ENCODE assay signal across 16 cellular contexts in genomic region chr16:53692146-53692545, GRCh38. TPM values are rescaled to one million over a fixed set of nuclear protein-coding genes. Genes with fewer than 3 reads are reported as not detected.
DNase-seq lines count a peak whose midpoint lies in the region; ATAC-seq, FAIRE-seq and TF ChIP-seq lines count a peak whose summit lies in the region.
"Had no signal": no experiment of that assay in that cellular context is flagged by ENCODE, and none has a peak within 500 bp of the region (broad histone marks: within the 10 kb centered on the region; RNA-seq: fewer than 3 reads in every experiment).

No MANE protein-coding gene starts in this region.

- H3K4me2 ChIP-seq in neural progenitor cell = no peak overlapping the region

- no peak for DNase-seq in GM12892 (ENCODE audit: insufficient read length)
- peak; percentile 73 for DNase-seq in SK-MEL-5 (ENCODE audit: low read depth, low spot score)
- peak; percentile 30 for DNase-seq in endothelial cell (ENCODE audit: low spot score)
- DNase-seq in neural progenitor cell (ENCODE audit: low spot score) = peak; percentile 29
- no peak for DNase-seq in GM12891 (ENCODE audit: insufficient read length, low spot score)
- DNase-seq in SIG-M5 (lab: John Stamatoyannopoulos, UW) = no peak
- DNase-seq: activated CD4-positive, alpha-beta T cell treated with anti-CD3 and anti-CD28 coated beads for 36 hours; HFFc6; mucosa of descending colon; NCI-H1694 treated with DMSO at 0.1 percent for 48 hours; RPMI8226; stomach had no signal

- H3K9ac ChIP-seq in neural progenitor cell = no peak overlapping the region

- no peak overlapping the region for H2AFZ ChIP-seq in neural progenitor cell (replicated peaks)

- TF ChIP-seq POLR2A in GM12892 (IDR thresholded peaks at IDR 0.05; ENCODE audit: low read depth, low read length) (no peak), GM12891 (IDR thresholded peaks at IDR 0.05; ENCODE audit: low read depth, low read length) (no peak)

- peaks cover 18% of the 10 kb centered on the region for H3K36me3 ChIP-seq in neural progenitor cell

- no peaks in the 10 kb centered on the region for H4K20me1 ChIP-seq in neural progenitor cell (ENCODE audit: low read depth)

- no peak overlapping the region for H3K27ac ChIP-seq in neural progenitor cell
- H3K27ac ChIP-seq: stomach, vagina had no signal

- H3K4me1 Mint-ChIP-seq in endothelial cell (ENCODE audit: unreplicated experiment) (no peaks in the 10 kb centered on the region), neural progenitor cell (no peaks in the 10 kb centered on the region)
- H3K4me1 Mint-ChIP-seq: activated CD4-positive, alpha-beta T cell treated with anti-CD3 and anti-CD28 coated beads for 36 hours had no signal

- H3K4me1 ChIP-seq in neural progenitor cell = no peaks in the 10 kb centered on the region
- H3K4me1 ChIP-seq: stomach, vagina had no signal

- H3K36me3 Mint-ChIP-seq in endothelial cell (ENCODE audit: low read depth, unreplicated experiment) = peaks cover 6% of the 10 kb centered on the region
- peaks cover 32% of the 10 kb centered on the region for H3K36me3 Mint-ChIP-seq in neural progenitor cell

- FAIRE-seq in GM12892 (lab: Jason Lieb, UNC) (peak; percentile 36), GM12891 (lab: Jason Lieb, UNC) (no peak)

- no peaks in the 10 kb centered on the region for H3K9me3 ChIP-seq in neural progenitor cell (ENCODE audit: low read depth)
- H3K9me3 ChIP-seq: mucosa of descending colon, stomach, vagina had no signal

- H3K27me3 Mint-ChIP-seq in endothelial cell (ENCODE audit: unreplicated experiment) (no peaks in the 10 kb centered on the region), neural progenitor cell (ENCODE audit: insufficient read depth, low read depth) (no peaks in the 10 kb centered on the region)
- H3K27me3 Mint-ChIP-seq: activated CD4-positive, alpha-beta T cell treated with anti-CD3 and anti-CD28 coated beads for 36 hours had no signal

- TF ChIP-seq CTCF in endothelial cell (IDR thresholded peaks at IDR 0.05; ENCODE audit: unreplicated experiment) (peak; percentile 37), neural progenitor cell (IDR thresholded peaks at IDR 0.05) (peak; percentile 68)

- in situ Hi-C loops in SK-MEL-5 (cut with HindIII; ENCODE audit: low pct_unique_long_range_greater_than_20kb, low sequenced_read_pairs) = no loop called here

- H3K4me3 Mint-ChIP-seq in endothelial cell (ENCODE audit: unreplicated experiment) (no peak overlapping the region), neural progenitor cell (no peak overlapping the region)
- H3K4me3 Mint-ChIP-seq: activated CD4-positive, alpha-beta T cell treated with anti-CD3 and anti-CD28 coated beads for 36 hours; HFFc6; T-helper 1 cell treated with Interleukin-12 subunit alpha and Interleukin-12 subunit beta and Interleukin-4 antibody, amounts not matched to agents 30 μg/mL and 1 μg/mL, for 36 hours had no signal

- H3K27ac Mint-ChIP-seq in endothelial cell (ENCODE audit: unreplicated experiment) (no peak overlapping the region), neural progenitor cell (no peak overlapping the region)
- H3K27ac Mint-ChIP-seq: activated CD4-positive, alpha-beta T cell treated with anti-CD3 and anti-CD28 coated beads for 36 hours; activated naive CD4-positive, alpha-beta T cell treated with anti-CD3 and anti-CD28 coated beads, Interleukin-2, amount 50 U/mL, for 72 hours; HFFc6; T-helper 1 cell treated with Interleukin-12 subunit alpha and Interleukin-12 subunit beta and Interleukin-4 antibody, amounts not matched to agents 30 μg/mL and 1 μg/mL, for 36 hours had no signal

- no peak for ATAC-seq in GM18907 (IDR thresholded peaks at IDR 0.05; ENCODE audit: unreplicated experiment)
- ATAC-seq: activated CD4-positive, alpha-beta T cell treated with anti-CD3 and anti-CD28 coated beads for 36 hours; activated naive CD4-positive, alpha-beta T cell treated with anti-CD3 and anti-CD28 coated beads, Interleukin-2, amount 50 U/mL, for 72 hours; mucosa of descending colon had no signal

- no peaks in the 10 kb centered on the region for H3K27me3 ChIP-seq in neural progenitor cell
- H3K27me3 ChIP-seq: stomach, vagina had no signal

- H3K4me3 ChIP-seq in neural progenitor cell = no peak overlapping the region
- H3K4me3 ChIP-seq: mucosa of descending colon, stomach, vagina had no signal

- no peaks in the 10 kb centered on the region for H3F3A ChIP-seq in neural progenitor cell (ENCODE audit: low read depth)

- no peaks in the 10 kb centered on the region for H3K79me2 ChIP-seq in neural progenitor cell (ENCODE audit: low read depth)

- no peaks in the 10 kb centered on the region for H3K9me3 Mint-ChIP-seq in endothelial cell (ENCODE audit: unreplicated experiment)
- H3K9me3 Mint-ChIP-seq in neural progenitor cell = peaks cover 7% of the 10 kb centered on the region
- H3K9me3 Mint-ChIP-seq: activated naive CD4-positive, alpha-beta T cell treated with anti-CD3 and anti-CD28 coated beads, Interleukin-2, amount 50 U/mL, for 72 hours; HFFc6; T-helper 1 cell treated with Interleukin-12 subunit alpha and Interleukin-12 subunit beta and Interleukin-4 antibody, amounts not matched to agents 30 μg/mL and 1 μg/mL, for 36 hours had no signal

TF ChIP-seq in GM12891, 5 proteins besides CTCF, POLR2A, EP300 and RAD21:
- TF ChIP-seq PAX5 (IDR thresholded peaks at IDR 0.05; ENCODE audit: insufficient read depth, low read length, severe bottlenecking) (no peak), POU2F2 (IDR thresholded peaks at IDR 0.05; ENCODE audit: low read depth, low read length) (no peak), POLR2AphosphoS5 (IDR thresholded peaks at IDR 0.05; ENCODE audit: low read depth, low read length) (no peak)

RNA-seq across cellular contexts. Expression of gene RPGRIP1L, which starts 11.5 kb away (rescaled TPM):
- polyA plus RNA-seq in GM12892 (2012; ENCODE audit: missing spikeins) = 5.7 TPM
- total RNA-seq in SK-MEL-5 (2014; rRNA removed; shearing (Covaris generic)) = 3.6 and 4.1 TPM in 2 replicates
- polyA plus RNA-seq in SK-MEL-5 (2015; cell fraction: cytosol; rRNA removed) = 1.5 and 2.5 TPM in 2 replicates
- 7.5 and 9.3 TPM in 2 replicates for polyA plus RNA-seq in SK-MEL-5 (2015; cell fraction: nucleus; rRNA removed)
- total RNA-seq in endothelial cell (ENCODE audit: unreplicated experiment) (9.0 TPM), neural progenitor cell (ENCODE audit: low replicate concordance) (18.6 and 23.2 TPM in 2 replicates)
- polyA plus RNA-seq in GM12891 (2012; ENCODE audit: low read depth, missing spikeins) = 2.9 TPM

RNA-seq across cellular contexts. Expression of gene FTO, which starts 11.8 kb away (rescaled TPM):
- polyA plus RNA-seq in GM12892 (2012; ENCODE audit: missing spikeins) = 40.4 TPM
- total RNA-seq in SK-MEL-5 (2014; rRNA removed; shearing (Covaris generic)) = 58.2 and 64.1 TPM in 2 replicates
- polyA plus RNA-seq in SK-MEL-5 (2015; cell fraction: cytosol; rRNA removed) = 56.7 and 66.2 TPM in 2 replicates
- polyA plus RNA-seq in SK-MEL-5 (2015; cell fraction: nucleus; rRNA removed) = 11.4 and 14.7 TPM in 2 replicates
- 83.8 TPM for total RNA-seq in endothelial cell (ENCODE audit: unreplicated experiment)
- 110 TPM in 2 replicates for total RNA-seq in neural progenitor cell (ENCODE audit: low replicate concordance)
- 27.3 TPM for polyA plus RNA-seq in GM12891 (2012; ENCODE audit: low read depth, missing spikeins)

Comparison
In these comparisons a context has a peak if more than half of its experiments do, and no peak if none do; other contexts are left out.
1. DNase-seq: peak in SK-MEL-5 (single experiment), endothelial cell (single experiment) and neural progenitor cell (single experiment); none in GM12892 (single experiment), GM12891 (single experiment) and SIG-M5 (single experiment).